ENCODE assay signal across 22 cellular contexts in the genomic region with DNA sequence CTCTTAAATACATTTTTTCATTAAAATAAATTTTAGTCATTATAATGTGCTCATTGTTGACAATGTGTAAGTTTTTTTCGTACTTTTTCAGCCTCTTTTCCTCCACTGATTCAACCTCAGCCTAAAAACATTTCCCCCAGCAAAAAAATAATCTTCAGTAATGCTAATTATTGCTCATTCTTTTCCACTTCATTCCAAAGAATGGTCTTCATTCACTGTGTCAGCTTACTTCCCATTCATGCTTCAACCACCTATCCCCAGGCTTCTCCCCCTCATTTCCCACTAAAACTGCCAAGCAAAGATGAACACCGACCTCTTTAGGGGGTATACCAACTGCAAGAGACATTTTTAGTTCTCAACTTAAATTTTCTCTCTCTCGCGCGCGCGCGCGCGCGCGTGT.
"Had no signal": no experiment of that assay in that cellular context is flagged by ENCODE, and none has a peak within 500 bp of the region (broad histone marks: within the 10 kb centered on the region; RNA-seq: fewer than 3 reads in every experiment).

No MANE protein-coding gene starts in this region.

- H3K27ac ChIP-seq: KMS-11, SJSA1, SK-N-MC had no signal

- DNase-seq: IMR-90, Kasumi-1, MM.1S, NCI-H1092 treated with DMSO at 0.1 percent for 48 hours, NCI-H1436, NCI-H187, NCI-H2029, NCI-H2081 treated with DMSO at 0.1 percent for 48 hours, NCI-H2171, NCI-H226, NCI-H446, NCI-H510A, NCI-H524 treated with DMSO at 0.1 percent for 48 hours, NCI-H774, Right ventricle myocardium superior, RPMI8226, SIG-M5 had no signal

- ATAC-seq: HepG2, K562 had no signal

- H3K27me3 ChIP-seq: SJSA1 had no signal

- H3K9me3 ChIP-seq: SJSA1 had no signal
